ENCODE assay signal across 1 cellular context in the genomic region with DNA sequence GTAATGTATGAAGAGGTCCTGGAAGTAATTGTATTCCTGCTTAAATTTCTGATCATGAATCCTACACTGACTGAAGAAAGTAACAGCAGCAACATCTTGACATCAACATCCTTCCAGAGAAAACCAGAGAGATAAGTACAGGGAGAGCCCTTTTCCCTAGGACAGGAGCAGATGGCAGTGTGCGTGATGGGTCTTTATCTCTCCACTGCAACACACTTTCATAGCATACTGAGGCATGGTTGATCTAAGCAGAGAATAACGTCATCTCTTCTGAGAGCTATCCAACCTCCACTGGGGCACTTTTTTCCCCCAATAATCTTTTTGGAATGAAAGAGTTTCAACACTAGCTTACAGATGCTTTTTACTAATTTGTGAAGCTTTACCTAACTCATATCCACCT.
TF ChIP-seq lines count a peak whose summit lies in the region.

No MANE protein-coding gene starts in this region.

TF ChIP-seq in GM23338, 12 proteins besides CTCF, POLR2A, EP300 and RAD21 (continued from another document):
- TF ChIP-seq NANOG (IDR thresholded peaks at IDR 0.05; ENCODE audit: borderline replicate concordance) (no peak), STAT1 (IDR thresholded peaks at IDR 0.05; ENCODE audit: unreplicated experiment) (no peak)
